8 cellular contexts compared by ENCODE assay signal in the genomic region with DNA sequence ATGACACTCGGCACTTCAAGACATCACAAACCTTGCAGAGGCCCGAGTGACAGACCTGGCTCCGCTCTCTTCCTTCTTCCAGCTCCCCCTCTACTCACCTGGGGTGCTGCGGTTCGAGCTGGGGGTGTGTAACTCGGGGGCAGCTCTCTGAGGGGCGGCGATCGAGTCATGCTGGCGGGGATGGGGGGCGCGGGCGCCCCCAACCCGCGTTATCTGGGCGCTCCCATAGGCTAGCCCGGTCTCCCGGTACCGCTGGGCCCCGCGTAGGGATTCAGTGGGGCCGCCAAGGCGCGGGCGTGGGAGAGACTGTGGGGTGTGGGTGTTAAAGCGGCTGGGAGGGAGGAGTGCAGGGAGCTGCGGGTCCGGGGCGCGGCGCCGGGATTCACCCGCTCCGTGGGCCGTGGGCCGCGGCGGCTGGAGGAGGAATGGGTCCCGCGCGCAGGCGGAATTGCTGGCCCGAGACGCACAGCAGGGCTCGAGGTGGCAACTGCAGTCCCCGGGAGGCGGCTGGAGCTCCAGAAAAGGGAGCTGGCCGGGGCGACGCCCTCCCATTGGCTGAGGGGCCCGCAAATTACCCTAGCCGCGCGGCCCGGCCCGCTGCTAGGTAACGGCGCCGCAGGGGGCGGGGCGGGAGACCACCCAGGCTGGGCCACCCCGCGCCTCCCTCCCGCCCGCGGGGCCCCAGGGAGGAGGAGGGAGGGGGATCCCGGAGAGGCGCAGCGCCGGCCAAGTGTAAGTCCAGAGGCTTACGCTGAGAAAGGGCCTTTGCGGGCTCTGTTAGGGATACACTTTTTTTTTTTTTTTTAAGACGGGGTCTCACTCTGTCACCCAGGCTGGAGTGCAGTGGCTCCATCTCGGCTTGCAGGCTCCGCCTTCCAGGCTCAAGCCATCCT. TPM values are rescaled to one million over a fixed set of nuclear protein-coding genes. Genes with fewer than 3 reads are reported as not detected.
DNase-seq lines count a peak whose midpoint lies in the region; ATAC-seq and TF ChIP-seq lines count a peak whose summit lies in the region.

A gene with protein sequence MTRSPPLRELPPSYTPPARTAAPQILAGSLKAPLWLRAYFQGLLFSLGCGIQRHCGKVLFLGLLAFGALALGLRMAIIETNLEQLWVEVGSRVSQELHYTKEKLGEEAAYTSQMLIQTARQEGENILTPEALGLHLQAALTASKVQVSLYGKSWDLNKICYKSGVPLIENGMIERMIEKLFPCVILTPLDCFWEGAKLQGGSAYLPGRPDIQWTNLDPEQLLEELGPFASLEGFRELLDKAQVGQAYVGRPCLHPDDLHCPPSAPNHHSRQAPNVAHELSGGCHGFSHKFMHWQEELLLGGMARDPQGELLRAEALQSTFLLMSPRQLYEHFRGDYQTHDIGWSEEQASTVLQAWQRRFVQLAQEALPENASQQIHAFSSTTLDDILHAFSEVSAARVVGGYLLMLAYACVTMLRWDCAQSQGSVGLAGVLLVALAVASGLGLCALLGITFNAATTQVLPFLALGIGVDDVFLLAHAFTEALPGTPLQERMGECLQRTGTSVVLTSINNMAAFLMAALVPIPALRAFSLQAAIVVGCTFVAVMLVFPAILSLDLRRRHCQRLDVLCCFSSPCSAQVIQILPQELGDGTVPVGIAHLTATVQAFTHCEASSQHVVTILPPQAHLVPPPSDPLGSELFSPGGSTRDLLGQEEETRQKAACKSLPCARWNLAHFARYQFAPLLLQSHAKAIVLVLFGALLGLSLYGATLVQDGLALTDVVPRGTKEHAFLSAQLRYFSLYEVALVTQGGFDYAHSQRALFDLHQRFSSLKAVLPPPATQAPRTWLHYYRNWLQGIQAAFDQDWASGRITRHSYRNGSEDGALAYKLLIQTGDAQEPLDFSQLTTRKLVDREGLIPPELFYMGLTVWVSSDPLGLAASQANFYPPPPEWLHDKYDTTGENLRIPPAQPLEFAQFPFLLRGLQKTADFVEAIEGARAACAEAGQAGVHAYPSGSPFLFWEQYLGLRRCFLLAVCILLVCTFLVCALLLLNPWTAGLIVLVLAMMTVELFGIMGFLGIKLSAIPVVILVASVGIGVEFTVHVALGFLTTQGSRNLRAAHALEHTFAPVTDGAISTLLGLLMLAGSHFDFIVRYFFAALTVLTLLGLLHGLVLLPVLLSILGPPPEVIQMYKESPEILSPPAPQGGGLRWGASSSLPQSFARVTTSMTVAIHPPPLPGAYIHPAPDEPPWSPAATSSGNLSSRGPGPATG (minus strand): TSS at position 491 of the 893 bp plus-strand sequence. CDS start 321 bp downstream, at position 170.

- no peak within 1 kb of the TSS for H3K27ac Mint-ChIP-seq in progenitor cell of endocrine pancreas

- H3K9me3 ChIP-seq in right atrium auricular region = no peaks in the 10 kb centered on the region

- H3K4me3 Mint-ChIP-seq in progenitor cell of endocrine pancreas (ENCODE audit: low read depth) = peak within 1 kb of the TSS; percentile 74

- no peak for TF ChIP-seq CTCF in BJ (IDR thresholded peaks at IDR 0.05; ENCODE audit: insufficient read depth, low read depth, low read length)
- TF ChIP-seq CTCF in GM20000 (IDR thresholded peaks at IDR 0.05; ENCODE audit: extremely low read depth, missing control alignments) = no peak
- no peak for TF ChIP-seq CTCF in astrocyte of the cerebellum (IDR thresholded peaks at IDR 0.05; ENCODE audit: low read depth, low read length, missing control alignments)
- TF ChIP-seq CTCF in right atrium auricular region (IDR thresholded peaks at IDR 0.05) = no peak
- no peak for TF ChIP-seq CTCF in progenitor cell of endocrine pancreas (IDR thresholded peaks at IDR 0.05; ENCODE audit: unreplicated experiment)

- in situ Hi-C loops in astrocyte of the cerebellum (cut with HindIII; ENCODE audit: low sequenced_read_pairs) = no loop called here

- no peak for DNase-seq in BJ (ENCODE audit: low read depth)
- peak; percentile 80 for DNase-seq in GM20000 (ENCODE audit: low spot score)
- peak; percentile 98 for DNase-seq in NCI-H82 (lab: John Stamatoyannopoulos, UW)
- DNase-seq in astrocyte of the cerebellum (ENCODE audit: low read depth) = no peak
- DNase-seq in right atrium auricular region (ENCODE audit: low spot score) = no peak
- peak; percentile 86 for DNase-seq in progenitor cell of endocrine pancreas (ENCODE audit: low spot score, unreplicated experiment)
- no peak for DNase-seq in NCI-H187 treated with DMSO at 0.1 percent for 48 hours (lab: John Stamatoyannopoulos, UW)

- no peaks in the 10 kb centered on the region for H3K9me3 Mint-ChIP-seq in progenitor cell of endocrine pancreas (ENCODE audit: low read depth)

- peaks cover 2% of the 10 kb centered on the region for H3K36me3 Mint-ChIP-seq in progenitor cell of endocrine pancreas (ENCODE audit: insufficient read depth)

- POLR2A ChIA-PET in BJ (lab: Charles Lee) = no interaction called here

- H3K4me1 Mint-ChIP-seq in progenitor cell of endocrine pancreas (ENCODE audit: low read depth) = peaks cover 5% of the 10 kb centered on the region

- peak within 1 kb of the TSS; percentile 7 to 59 for H3K27ac ChIP-seq in right atrium auricular region

- peaks cover 8% of the 10 kb centered on the region for H3K27me3 Mint-ChIP-seq in progenitor cell of endocrine pancreas

- no peaks in the 10 kb centered on the region for H3K27me3 ChIP-seq in BJ (ENCODE audit: control insufficient read depth, insufficient read depth, low read length)
- H3K27me3 ChIP-seq in right atrium auricular region = no peaks in the 10 kb centered on the region

- no peak for ATAC-seq in HG03025 (IDR thresholded peaks at IDR 0.05; ENCODE audit: low FRiP score, unreplicated experiment)

- H3K36me3 ChIP-seq in BJ (ENCODE audit: control insufficient read depth, insufficient read depth, low read length) (no peaks in the 10 kb centered on the region), right atrium auricular region (no peaks in the 10 kb centered on the region)

- CTCF ChIA-PET in BJ (lab: Yijun Ruan, JAX) = interaction anchor here (0.6 to 2.5 kb wide), 5 partner anchors 11 to 171 kb away, joined by 3 to 10 read pairs (median 4); a partner anchor contains a TSS

- H3K4me3 ChIP-seq in BJ (ENCODE audit: low read depth, low read length) (peak within 1 kb of the TSS; percentile 62), astrocyte of the cerebellum (ENCODE audit: low read depth, low read length) (peak within 1 kb of the TSS; percentile 52), right atrium auricular region (peak within 1 kb of the TSS; percentile 34 to 60)

- peaks cover 0 to 13% of the 10 kb centered on the region in 2 donors for H3K4me1 ChIP-seq in right atrium auricular region

RNA-seq across cellular contexts. Expression of the gene that starts here (rescaled TPM):
- 0.12 and 0.17 TPM in 2 replicates for polyA plus RNA-seq in BJ (2011; rRNA removed)
- polyA minus RNA-seq in BJ (2011; rRNA and poly(A)+ RNA removed) = 0.05 and 0.09 TPM in 2 replicates
- under 1 TPM; 0.22 to 0.24 TPM for total RNA-seq in right atrium auricular region
- 2.9 and 3.0 TPM in 2 replicates for total RNA-seq in progenitor cell of endocrine pancreas

Comparison
In these comparisons a context has a peak if more than half of its experiments do, and no peak if none do; other contexts are left out.
1. DNase-seq: peak in GM20000 (single experiment), NCI-H82 (single experiment) and progenitor cell of endocrine pancreas (single experiment); none in BJ (single experiment), astrocyte of the cerebellum (single experiment), right atrium auricular region (single experiment) and NCI-H187 treated with DMSO at 0.1 percent for 48 hours (single experiment).
2. Peak in every context shown above with its lines, with median percentiles within 50 percentile points of each other: H3K4me3 ChIP-seq.